ENCODE assay signal across 37 cellular contexts in genomic region chr3:40445062-40445461, GRCh38. TPM values are rescaled to one million over a fixed set of nuclear protein-coding genes. Genes with fewer than 3 reads are reported as not detected.
"Had no signal": no experiment of that assay in that cellular context is flagged by ENCODE, and none has a peak within 500 bp of the region (broad histone marks: within the 10 kb centered on the region; RNA-seq: fewer than 3 reads in every experiment).

No MANE protein-coding gene starts in this region.

- DNase-seq: Kasumi-1, KG1, MG63, MM.1S, MV-4-11, NCI-H1048, NCI-H1092, NCI-H1092 treated with DMSO at 0.1 percent for 48 hours, NCI-H1105, NCI-H1105 treated with DMSO at 0.1 percent for 48 hours, NCI-H1417, NCI-H1417 treated with DMSO at 0.1 percent for 48 hours, NCI-H1436, NCI-H1436 treated with DMSO at 0.1 percent for 48 hours, NCI-H146, NCI-H1694, NCI-H1694 treated with DMSO at 0.1 percent for 48 hours, NCI-H187, NCI-H187 treated with DMSO at 0.1 percent for 48 hours, NCI-H1930, NCI-H2029, NCI-H2029 treated with DMSO at 0.1 percent for 48 hours, NCI-H2081, NCI-H2081 treated with DMSO at 0.1 percent for 48 hours, NCI-H2107, NCI-H2171, NCI-H2171 treated with DMSO at 0.1 percent for 48 hours, NCI-H2227 treated with DMSO at 0.1 percent for 48 hours, NCI-H226, NCI-H345, NCI-H446, NCI-H446 treated with DMSO at 0.1 percent for 48 hours, NCI-H510A had no signal

- H3K27ac ChIP-seq: KMS-11 had no signal

- H3K9ac ChIP-seq: KMS-11 had no signal

- H3K4me2 ChIP-seq: KMS-11 had no signal

- H3K9me3 ChIP-seq: MG63 had no signal

- H3K36me3 ChIP-seq: MG63 had no signal

- H3K27me3 ChIP-seq: MG63 had no signal

- H3K4me3 ChIP-seq: MG63 had no signal

RNA-seq across cellular contexts. Expression of gene ENTPD3, which starts 58.1 kb away (rescaled TPM):
- total RNA-seq: LHCN-M2, M059J, NCI-H460 had no signal
